ENCODE assay signal across 8 cellular contexts in the genomic region with DNA sequence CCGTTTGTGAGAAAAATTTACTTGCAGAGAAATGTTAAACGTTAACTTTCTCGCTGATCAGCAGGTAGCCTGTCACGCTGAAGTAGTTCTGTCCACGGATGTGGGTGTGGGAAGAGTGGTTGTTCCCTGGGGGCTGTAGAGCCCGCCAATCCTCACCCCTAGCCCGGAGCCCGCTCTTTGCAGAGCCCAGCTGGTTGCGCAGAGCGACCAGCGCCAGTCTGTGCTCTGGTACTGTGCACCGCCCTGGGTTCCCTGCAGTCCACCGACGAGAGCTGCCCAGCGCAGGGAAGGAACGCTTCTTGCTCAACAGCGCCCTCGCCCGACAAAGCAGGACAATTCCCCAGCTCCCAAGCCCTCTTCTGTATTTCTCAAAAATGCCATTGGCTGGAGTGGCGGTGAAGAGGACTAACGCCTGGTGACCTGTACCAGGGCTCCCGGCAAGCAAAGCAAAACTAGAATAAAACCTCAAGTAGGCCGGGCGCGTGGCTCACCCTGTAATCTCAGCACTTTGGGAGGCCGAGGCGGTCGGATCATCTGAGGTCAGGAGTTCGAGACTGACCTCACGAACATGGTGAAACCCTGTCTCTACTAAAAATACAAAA. TPM values are rescaled to one million over a fixed set of nuclear protein-coding genes. Genes with fewer than 3 reads are reported as not detected.
DNase-seq lines count a peak whose midpoint lies in the region; ATAC-seq and TF ChIP-seq lines count a peak whose summit lies in the region.

No MANE protein-coding gene starts in this region.

- DNase-seq in AG09309 (ENCODE audit: low read depth) (peak; percentile 44), NCI-H345 treated with DMSO at 0.1 percent for 48 hours (lab: John Stamatoyannopoulos, UW; ENCODE audit: unreplicated experiment) (peak; percentile 98), chondrocyte (ENCODE audit: low spot score) (no peak), kidney tubule cell (ENCODE audit: low spot score) (peak; percentile 90)
- DNase-seq in activated CD4-positive, alpha-beta T cell treated with anti-CD3 and anti-CD28 coated beads for 1 hour: peak; percentile 63
- DNase-seq in stimulated activated CD4-positive, alpha-beta T cell treated with anti-CD3 and anti-CD28 coated beads, Interleukin-2, amount 100 ng/mL, for 24 hours: peak; percentile 82 to 87

- peaks cover 7% of the 10 kb centered on the region for H3K4me1 Mint-ChIP-seq in chondrocyte (ENCODE audit: low read depth)

- no peak overlapping the region for H3K27ac Mint-ChIP-seq in chondrocyte (ENCODE audit: unreplicated experiment)

- H3K4me3 ChIP-seq in AG09309 (ENCODE audit: control insufficient read depth, low read depth, low read length): peak overlapping the region; percentile 39

- no peaks in the 10 kb centered on the region for H3K9me3 Mint-ChIP-seq in chondrocyte (ENCODE audit: low read depth)

- TF ChIP-seq CTCF in AG09309 (IDR thresholded peaks at IDR 0.05; ENCODE audit: control insufficient read depth, insufficient read depth, low read depth, low read length, missing control alignments) (peak; percentile 94), chondrocyte (IDR thresholded peaks at IDR 0.05) (peak; percentile 91)

- H3K27me3 Mint-ChIP-seq in chondrocyte (ENCODE audit: low read depth): no peaks in the 10 kb centered on the region

- peak; percentile 97 for ATAC-seq in GM18909 (IDR thresholded peaks at IDR 0.05; ENCODE audit: poor library complexity, unreplicated experiment)
- peak; percentile 94 for ATAC-seq in HG03342 (IDR thresholded peaks at IDR 0.05; ENCODE audit: unreplicated experiment)

- H3K4me3 Mint-ChIP-seq in chondrocyte (ENCODE audit: unreplicated experiment): peak overlapping the region; percentile 63

- H3K36me3 Mint-ChIP-seq in chondrocyte (ENCODE audit: low read depth): no peaks in the 10 kb centered on the region

RNA-seq across cellular contexts. Expression of gene RIPPLY3, which starts 3.3 kb away (rescaled TPM):
- 0.21 to 0.37 TPM in 2 of 3 replicates, not detected in the other for total RNA-seq in chondrocyte

RNA-seq across cellular contexts. Expression of gene HLCS, which starts 43.4 kb away (rescaled TPM):
- total RNA-seq in chondrocyte: 27.0 to 32.9 TPM (median 30.4 TPM) in 3 replicates
